Comparison of ENCODE assay signal across 23 cellular contexts in genomic region chr12:130491421-130492357, GRCh38.
DNase-seq lines count a peak whose midpoint lies in the region; TF ChIP-seq lines count a peak whose summit lies in the region.
"Had no signal": no experiment of that assay in that cellular context is flagged by ENCODE, and none has a peak within 500 bp of the region (broad histone marks: within the 10 kb centered on the region; RNA-seq: fewer than 3 reads in every experiment).

No MANE protein-coding gene starts in this region.

- peaks cover 6% of the 10 kb centered on the region for H3K27me3 Mint-ChIP-seq in brain
- H3K27me3 Mint-ChIP-seq: dendritic cell treated with granulocyte-macrophage colony-stimulating factor and Interleukin-4, amounts not matched to agents 40 ng/mL and 50 ng/mL, for 4 days had no signal

- peak; percentile 12 for DNase-seq in Ammon's horn (ENCODE audit: low spot score)
- DNase-seq in right atrium auricular region (ENCODE audit: low spot score) = no peak
- DNase-seq in occipital lobe (lab: John Stamatoyannopoulos, UW) = peak; percentile 11
- DNase-seq in AG08396 (ENCODE audit: low spot score) = no peak
- DNase-seq in germinal center (ENCODE audit: low spot score) = no peak
- no peak for DNase-seq in NK-92 treated with Interleukin-12 subunit alpha and Interleukin-12 subunit beta, amount 100 ng/mL, for 24 hours (lab: John Stamatoyannopoulos, UW)
- DNase-seq in activated CD4-positive, alpha-beta T cell treated with anti-CD3 and anti-CD28 coated beads for 1 hour = no peak
- DNase-seq: activated CD4-positive, CD25-positive, alpha-beta regulatory T cell treated with anti-CD3 and anti-CD28 coated beads, Interleukin-2, amount 50 U/mL, for 72 hours; activated CD8-positive, alpha-beta T cell treated with anti-CD3 and anti-CD28 coated beads for 36 hours; activated effector memory CD4-positive, alpha-beta T cell treated with anti-CD3 and anti-CD28 coated beads, Interleukin-2, amount 50 U/mL, for 16 hours; DMS53; GDM1; H9; NCI-H1048; NCI-H1694 treated with DMSO at 0.1 percent for 48 hours; NCI-H524 treated with DMSO at 0.1 percent for 48 hours; small intestine; T-helper 1 cell; trophoblast cell had no signal

- H3K27ac Mint-ChIP-seq in brain = peak overlapping the region in 4 of 5 experiments; percentile 13 to 93 (median 61)
- H3K27ac Mint-ChIP-seq: activated CD8-positive, alpha-beta T cell treated with anti-CD3 and anti-CD28 coated beads for 36 hours; dendritic cell treated with granulocyte-macrophage colony-stimulating factor and Interleukin-4, amounts not matched to agents 40 ng/mL and 50 ng/mL, for 4 days; H9 had no signal

- no peaks in the 10 kb centered on the region for H3K27me3 ChIP-seq in right atrium auricular region

- no peak overlapping the region for H3K4me3 ChIP-seq in right atrium auricular region
- H3K4me3 ChIP-seq: gastroesophageal sphincter had no signal

- TF ChIP-seq CTCF in brain (conservative IDR thresholded peaks at IDR 0.05) = no peak
- no peak for TF ChIP-seq CTCF in right atrium auricular region (IDR thresholded peaks at IDR 0.05)

- peaks cover 0 to 97% (median 7%) of the 10 kb centered on the region in 5 experiments for H3K9me3 Mint-ChIP-seq in brain
- H3K9me3 Mint-ChIP-seq: activated CD8-positive, alpha-beta T cell treated with anti-CD3 and anti-CD28 coated beads for 36 hours; central memory CD8-positive, alpha-beta T cell; dendritic cell treated with granulocyte-macrophage colony-stimulating factor and Interleukin-4, amounts not matched to agents 40 ng/mL and 50 ng/mL, for 4 days had no signal

- H3K4me3 Mint-ChIP-seq in brain = peak overlapping the region in 3 of 5 experiments; percentile 10 to 46 (median 45)
- H3K4me3 Mint-ChIP-seq: activated CD8-positive, alpha-beta T cell treated with anti-CD3 and anti-CD28 coated beads for 36 hours; central memory CD8-positive, alpha-beta T cell; dendritic cell treated with granulocyte-macrophage colony-stimulating factor and Interleukin-4, amounts not matched to agents 40 ng/mL and 50 ng/mL, for 4 days; H9 had no signal

- H3K27ac ChIP-seq in right atrium auricular region = peak overlapping the region; percentile 72
- H3K27ac ChIP-seq: gastroesophageal sphincter had no signal

- H3K9me3 ChIP-seq in right atrium auricular region = no peaks in the 10 kb centered on the region
- H3K9me3 ChIP-seq: gastroesophageal sphincter had no signal

- H3K36me3 Mint-ChIP-seq in brain = peaks cover 10% of the 10 kb centered on the region

- no peaks in the 10 kb centered on the region for H3K36me3 ChIP-seq in right atrium auricular region
- H3K36me3 ChIP-seq: gastroesophageal sphincter had no signal

- peaks cover 0 to 6% of the 10 kb centered on the region in 2 donors for H3K4me1 ChIP-seq in right atrium auricular region

- H3K4me1 Mint-ChIP-seq in brain = peaks cover 33% of the 10 kb centered on the region
- H3K4me1 Mint-ChIP-seq: central memory CD8-positive, alpha-beta T cell; H9 had no signal

Comparison
In these comparisons a context has a peak if more than half of its experiments do, and no peak if none do; other contexts are left out.
1. DNase-seq: peak in Ammon's horn (single experiment) and occipital lobe (single experiment); none in right atrium auricular region (single experiment), AG08396 (single experiment), germinal center (single experiment), NK-92 treated with Interleukin-12 subunit alpha and Interleukin-12 subunit beta, amount 100 ng/mL, for 24 hours (single experiment) and activated CD4-positive, alpha-beta T cell treated with anti-CD3 and anti-CD28 coated beads for 1 hour (single experiment).